In genomic region chr16:24540575-24541240, GRCh38 we compare ENCODE assay signal across 8 cellular contexts. TPM values are rescaled to one million over a fixed set of nuclear protein-coding genes. Genes with fewer than 3 reads are reported as not detected.
DNase-seq lines count a peak whose midpoint lies in the region; ATAC-seq and TF ChIP-seq lines count a peak whose summit lies in the region.

No MANE protein-coding gene starts in this region.

- no peak for TF ChIP-seq CTCF in OCI-LY7 (conservative IDR thresholded peaks at IDR 0.05; ENCODE audit: low read length)
- TF ChIP-seq CTCF in mammary epithelial cell (conservative IDR thresholded peaks at IDR 0.05 in 1 of 2, IDR thresholded peaks at IDR 0.05 in 1 of 2; ENCODE audit: extremely low read depth in 1 of 2, insufficient read depth in 1 of 2, low read depth in 1 of 2, low read length in 2 of 2): no peak
- TF ChIP-seq CTCF in lower lobe of right lung (IDR thresholded peaks at IDR 0.05): no peak
- no peak for TF ChIP-seq CTCF in transverse colon (IDR thresholded peaks at IDR 0.05)

- dilution Hi-C loops in mammary epithelial cell (cut with HindIII; ENCODE audit: low sequenced_read_pairs): loop anchor here (5.0 kb wide), 1 partner anchor 262 kb away; no protein-coding TSS in a partner anchor

- no TSS peak for BruUV-seq in OCI-LY7 (replicated peaks; lab: Mats Ljungman, UMichigan)
- BruUV-seq in mammary epithelial cell (replicated peaks; lab: Mats Ljungman, UMichigan): no TSS peak

- H3K36me3 ChIP-seq in OCI-LY7 (ENCODE audit: insufficient read depth, low read length) (peaks cover 56% of the 10 kb centered on the region), mammary epithelial cell (ENCODE audit: insufficient read depth, low read length) (peaks cover 2% of the 10 kb centered on the region), lower lobe of right lung (peaks cover 2% of the 10 kb centered on the region), transverse colon (no peaks in the 10 kb centered on the region)

- peak; percentile 8 for DNase-seq in stimulated activated CD4-positive, alpha-beta T cell treated with anti-CD3 and anti-CD28 coated beads, Interleukin-4, amount 100 ng/mL, for 24 hours
- no peak for DNase-seq in stimulated activated CD4-positive, alpha-beta T cell treated with anti-CD3 and anti-CD28 coated beads, Interleukin-2, amount 100 ng/mL, for 48 hours
- DNase-seq in OCI-LY7 (ENCODE audit: low spot score) (peak; percentile 72), mammary epithelial cell (peak; percentile 37), lower lobe of right lung (no peak), transverse colon (no peak)

- H3K9me3 ChIP-seq in OCI-LY7 (ENCODE audit: low read length) (no peaks in the 10 kb centered on the region), mammary epithelial cell (replicated peaks; ENCODE audit: insufficient read depth, low read length) (no peaks in the 10 kb centered on the region), lower lobe of right lung (no peaks in the 10 kb centered on the region), transverse colon (no peaks in the 10 kb centered on the region)

- H3K79me2 ChIP-seq in OCI-LY7 (ENCODE audit: insufficient read depth, low read depth, low read length): peaks cover 62% of the 10 kb centered on the region
- H3K79me2 ChIP-seq in mammary epithelial cell (ENCODE audit: insufficient read depth, low read length): peaks cover 63% of the 10 kb centered on the region

- no peak for TF ChIP-seq EP300 in transverse colon (IDR thresholded peaks at IDR 0.05; ENCODE audit: low read depth)

- no peak for TF ChIP-seq POLR2A in transverse colon (IDR thresholded peaks at IDR 0.05)

- in situ Hi-C loops in mammary epithelial cell (cut with MboI; ENCODE audit: low sequenced_read_pairs in 2 of 2) (no loop called here), transverse colon (cut with MboI; ENCODE audit: low pct_ligation_motif_present in 1 of 4, low pct_unique_long_range_greater_than_20kb in 1 of 4, low sequenced_read_pairs in 3 of 4) (loop anchor here in 2 of 4 donors (25.0 kb wide), 2 partner anchors 572 to 697 kb away; partner anchors contain the start of gene LCMT1 (in 1 of the 2))

- peaks cover 53% of the 10 kb centered on the region for H3K4me1 ChIP-seq in OCI-LY7 (ENCODE audit: insufficient read depth, low read length, poor library complexity, severe bottlenecking)
- H3K4me1 ChIP-seq in mammary epithelial cell (ENCODE audit: insufficient read depth, low read length): peaks cover 21% of the 10 kb centered on the region
- peaks cover 47% of the 10 kb centered on the region for H3K4me1 ChIP-seq in lower lobe of right lung
- peaks cover 21 to 47% (median 28%) of the 10 kb centered on the region in 4 donors for H3K4me1 ChIP-seq in transverse colon

- no peaks in the 10 kb centered on the region for H3K9me2 ChIP-seq in OCI-LY7 (ENCODE audit: insufficient read depth, low read length)

- no peak for ATAC-seq in lower lobe of right lung
- ATAC-seq in HG03095 (IDR thresholded peaks at IDR 0.05; ENCODE audit: unreplicated experiment): no peak
- ATAC-seq in GM18909 (IDR thresholded peaks at IDR 0.05; ENCODE audit: poor library complexity, unreplicated experiment): no peak

- H3K4me3 ChIP-seq in OCI-LY7 (ENCODE audit: low read depth, low read length, poor library complexity, severe bottlenecking): peak overlapping the region; percentile 99
- H3K4me3 ChIP-seq in mammary epithelial cell (replicated peaks in 1 of 3; ENCODE audit: insufficient read depth in 1 of 3, low read depth in 2 of 3, low read length in 3 of 3): peak overlapping the region; percentile 87 to 98 (median 97)
- peak overlapping the region; percentile 85 for H3K4me3 ChIP-seq in lower lobe of right lung
- peak overlapping the region; percentile 92 to 100 (median 96) for H3K4me3 ChIP-seq in transverse colon

- H3K27me3 ChIP-seq in mammary epithelial cell (ENCODE audit: insufficient read depth, low read length) (no peaks in the 10 kb centered on the region), lower lobe of right lung (ENCODE audit: low read depth) (no peaks in the 10 kb centered on the region), transverse colon (no peaks in the 10 kb centered on the region)

- POLR2A ChIA-PET in OCI-LY7 (lab: Charles Lee): interaction anchor here (0.5 to 1.3 kb wide), 5 partner anchors 8 to 1027 kb away, joined by 3 to 5 read pairs (median 4); no protein-coding TSS in a partner anchor

- H3K27ac ChIP-seq in OCI-LY7 (ENCODE audit: low read depth, low read length, poor library complexity, severe bottlenecking) (peak overlapping the region; percentile 80), mammary epithelial cell (ENCODE audit: insufficient read depth, low read depth, low read length) (peak overlapping the region; percentile 93), lower lobe of right lung (peak overlapping the region; percentile 100), transverse colon (peak overlapping the region; percentile 100)

- intact Hi-C loops in OCI-LY7 (cut with micrococcal nuclease; ENCODE audit: unreplicated experiment): loop anchor here (5.0 to 10.0 kb wide), 2 partner anchors 477 to 714 kb away; partner anchors contain the start of genes ARHGAP17 and ZKSCAN2
- intact Hi-C loops in mammary epithelial cell (cut with micrococcal nuclease): loop anchor here (1.0 kb wide), 1 partner anchor 23 kb away; no protein-coding TSS in a partner anchor
- intact Hi-C loops in lower lobe of right lung (cut with DNase I): no loop called here
- intact Hi-C loops in transverse colon (cut with DNase I; ENCODE audit: low total_unique reads): no loop called here

- under 1% methylated on average over 14 of the region's 14 CpGs for WGBS in mammary epithelial cell (ENCODE audit: low coverage, missing lambda C conversion rate)
- WGBS in transverse colon (ENCODE audit: low coverage in 1 of 2), 2 donors: 0% methylated on average over 14 of the region's 14 CpGs

- H4K20me1 ChIP-seq in OCI-LY7 (ENCODE audit: insufficient read depth, low read length) (peaks cover 56% of the 10 kb centered on the region), mammary epithelial cell (ENCODE audit: insufficient read depth, low read length) (peaks cover 8% of the 10 kb centered on the region)

- CTCF ChIA-PET in OCI-LY7 (lab: Charles Lee; ENCODE audit: unreplicated experiment) (no interaction called here), mammary epithelial cell (lab: Charles Lee; ENCODE audit: low non-redundant PET) (interaction anchor here (0.9 kb wide), 1 partner anchor 23 kb away, joined by 5 read pairs; no protein-coding TSS in a partner anchor)

- H3K4me2 ChIP-seq in OCI-LY7 (ENCODE audit: low read length) (peak overlapping the region; percentile 78), mammary epithelial cell (ENCODE audit: insufficient read depth, low read depth, low read length) (peak overlapping the region; percentile 91)

- H3K9ac ChIP-seq in mammary epithelial cell (ENCODE audit: insufficient read depth, low read length): peak overlapping the region; percentile 92

- no peak overlapping the region for H2AFZ ChIP-seq in OCI-LY7 (ENCODE audit: low read length)
- no peak overlapping the region for H2AFZ ChIP-seq in mammary epithelial cell (ENCODE audit: low read depth, low read length)

RNA-seq across cellular contexts. Expression of gene RBBP6, which starts 1.3 kb away (rescaled TPM):
- 32.6 and 41.2 TPM in 2 replicates for total RNA-seq in OCI-LY7 (2014; rRNA removed; shearing (Covaris generic))
- total RNA-seq in OCI-LY7 (2022) (83.0 and 95.0 TPM in 2 replicates), mammary epithelial cell (10 to 100 TPM; 33.0 to 40.4 TPM), lower lobe of right lung (42.1 TPM), transverse colon (10 to 100 TPM; 38.5 to 67.5 (median 58.5) TPM)
- polyA plus RNA-seq in mammary epithelial cell: 15.8 TPM
- polyA minus RNA-seq in mammary epithelial cell: 22.9 TPM

Comparison
In these comparisons a context has a peak if more than half of its experiments do, and no peak if none do; other contexts are left out.
1. DNase-seq: peak in stimulated activated CD4-positive, alpha-beta T cell treated with anti-CD3 and anti-CD28 coated beads, Interleukin-4, amount 100 ng/mL, for 24 hours (single experiment), OCI-LY7 (single experiment) and mammary epithelial cell (single experiment); none in stimulated activated CD4-positive, alpha-beta T cell treated with anti-CD3 and anti-CD28 coated beads, Interleukin-2, amount 100 ng/mL, for 48 hours (0 of 2), lower lobe of right lung (single experiment) and transverse colon (single experiment).
2. intact Hi-C loops: an anchor here in OCI-LY7 (5.0 to 10.0 kb wide) and mammary epithelial cell (1.0 kb wide); none called in lower lobe of right lung and transverse colon.
3. Peak in every context shown above with its lines, with median percentiles within 50 percentile points of each other: H3K27ac ChIP-seq and H3K4me3 ChIP-seq.